Comparison of ENCODE assay signal across 8 cellular contexts in genomic region chr2:12719400-12720104, GRCh38. TPM values are rescaled to one million over a fixed set of nuclear protein-coding genes. Genes with fewer than 3 reads are reported as not detected.
DNase-seq lines count a peak whose midpoint lies in the region; ATAC-seq lines count a peak whose summit lies in the region.

No MANE protein-coding gene starts in this region.

- peaks cover 72% of the 10 kb centered on the region for H3K4me1 Mint-ChIP-seq in activated CD4-positive, alpha-beta memory T cell treated with anti-CD3 and anti-CD28 coated beads, Interleukin-2, amount 10 ng/mL, durations not matched to agents 7 days and 5 days
- H3K4me1 Mint-ChIP-seq in stimulated activated memory B cell treated with anti-CD40 and anti-IgM and Interleukin-4, amounts not matched to agents 10 μg/mL and 1 μg/mL and 100 μg/mL, for 72 hours, result peaks cover 73% of the 10 kb centered on the region

- H3K27me3 Mint-ChIP-seq in activated CD4-positive, alpha-beta memory T cell treated with anti-CD3 and anti-CD28 coated beads, Interleukin-2, amount 10 ng/mL, durations not matched to agents 7 days and 5 days, result peaks cover 6% of the 10 kb centered on the region
- no peaks in the 10 kb centered on the region for H3K27me3 Mint-ChIP-seq in stimulated activated memory B cell treated with anti-CD40 and anti-IgM and Interleukin-4, amounts not matched to agents 10 μg/mL and 1 μg/mL and 100 μg/mL, for 72 hours

- H3K4me1 ChIP-seq in iPS-15b (ENCODE audit: control insufficient read depth, insufficient read depth, low read length), result peaks cover 18% of the 10 kb centered on the region

- DNase-seq in NCI-H2171 treated with DMSO at 0.1 percent for 48 hours (lab: John Stamatoyannopoulos, UW) (peak; percentile 46), NCI-H2171 (lab: John Stamatoyannopoulos, UW) (no peak), NK-92 (lab: John Stamatoyannopoulos, UW; ENCODE audit: unreplicated experiment) (no peak), posterior vena cava (ENCODE audit: low spot score) (no peak)
- no peak for DNase-seq in activated CD4-positive, alpha-beta memory T cell treated with anti-CD3 and anti-CD28 coated beads, Interleukin-2, amount 10 ng/mL, durations not matched to agents 7 days and 5 days

- POLR2A ChIA-PET in activated CD4-positive, alpha-beta memory T cell treated with anti-CD3 and anti-CD28 coated beads, Interleukin-2, amount 10 ng/mL, durations not matched to agents 7 days and 5 days (lab: Charles Lee), result interaction anchor here (1.0 to 2.4 kb wide), 6 partner anchors 9 to 976 kb away, joined by 3 to 12 read pairs (median 4); no protein-coding TSS in a partner anchor

- H3K27ac Mint-ChIP-seq in activated CD4-positive, alpha-beta memory T cell treated with anti-CD3 and anti-CD28 coated beads, Interleukin-2, amount 10 ng/mL, durations not matched to agents 7 days and 5 days, result peak overlapping the region; percentile 73
- peak overlapping the region; percentile 88 for H3K27ac Mint-ChIP-seq in stimulated activated memory B cell treated with anti-CD40 and anti-IgM and Interleukin-4, amounts not matched to agents 10 μg/mL and 1 μg/mL and 100 μg/mL, for 72 hours

- peak overlapping the region; percentile 82 for H3K4me3 ChIP-seq in iPS-15b (ENCODE audit: low read depth, low read length)

- peaks cover 7% of the 10 kb centered on the region for H3K36me3 ChIP-seq in iPS-15b (ENCODE audit: control insufficient read depth, insufficient read depth, low read length)

- intact Hi-C loops in posterior vena cava (cut with DNase I), result loop anchor here (5.0 to 10.0 kb wide), 5 partner anchors 185 to 855 kb away; no protein-coding TSS in a partner anchor

- H3K9me3 ChIP-seq in iPS-15b (ENCODE audit: control insufficient read depth, insufficient read depth, low read length), result no peaks in the 10 kb centered on the region

- H3K9ac ChIP-seq in iPS-15b (ENCODE audit: low read depth, low read length), result peak overlapping the region; percentile 60

- H3K9me3 Mint-ChIP-seq in activated CD4-positive, alpha-beta memory T cell treated with anti-CD3 and anti-CD28 coated beads, Interleukin-2, amount 10 ng/mL, durations not matched to agents 7 days and 5 days, result no peaks in the 10 kb centered on the region
- H3K9me3 Mint-ChIP-seq in stimulated activated memory B cell treated with anti-CD40 and anti-IgM and Interleukin-4, amounts not matched to agents 10 μg/mL and 1 μg/mL and 100 μg/mL, for 72 hours, result no peaks in the 10 kb centered on the region

- CTCF ChIA-PET in activated CD4-positive, alpha-beta memory T cell treated with anti-CD3 and anti-CD28 coated beads, Interleukin-2, amount 10 ng/mL, durations not matched to agents 7 days and 5 days (lab: Charles Lee), result interaction anchor here (0.9 to 5.6 kb wide), 7 partner anchors 10 to 945 kb away, joined by 3 to 29 read pairs (median 4); no protein-coding TSS in a partner anchor

- no peak for ATAC-seq in stimulated activated memory B cell treated with anti-CD40 and anti-IgM and Interleukin-4, amounts not matched to agents 10 μg/mL and 1 μg/mL and 100 μg/mL, for 72 hours
- no peak for ATAC-seq in HG03045 (IDR thresholded peaks at IDR 0.05; ENCODE audit: unreplicated experiment)

- H3K4me3 Mint-ChIP-seq in activated CD4-positive, alpha-beta memory T cell treated with anti-CD3 and anti-CD28 coated beads, Interleukin-2, amount 10 ng/mL, durations not matched to agents 7 days and 5 days, result peak overlapping the region; percentile 84
- peak overlapping the region; percentile 95 for H3K4me3 Mint-ChIP-seq in stimulated activated memory B cell treated with anti-CD40 and anti-IgM and Interleukin-4, amounts not matched to agents 10 μg/mL and 1 μg/mL and 100 μg/mL, for 72 hours

- peaks cover 50% of the 10 kb centered on the region for H3K36me3 Mint-ChIP-seq in activated CD4-positive, alpha-beta memory T cell treated with anti-CD3 and anti-CD28 coated beads, Interleukin-2, amount 10 ng/mL, durations not matched to agents 7 days and 5 days (ENCODE audit: low read depth)
- peaks cover 5% of the 10 kb centered on the region for H3K36me3 Mint-ChIP-seq in stimulated activated memory B cell treated with anti-CD40 and anti-IgM and Interleukin-4, amounts not matched to agents 10 μg/mL and 1 μg/mL and 100 μg/mL, for 72 hours

- peaks cover 19% of the 10 kb centered on the region for H3K27me3 ChIP-seq in iPS-15b (ENCODE audit: control insufficient read depth, insufficient read depth, low read length)

RNA-seq across cellular contexts. Expression of gene TRIB2, which starts 2.8 kb away (rescaled TPM):
- 10 to 100 TPM; 62.8 to 68.3 TPM for total RNA-seq in activated CD4-positive, alpha-beta memory T cell treated with anti-CD3 and anti-CD28 coated beads, Interleukin-2, amount 10 ng/mL, durations not matched to agents 7 days and 5 days
- total RNA-seq in posterior vena cava, result 10 to 100 TPM; 29.4 to 34.5 TPM
